In the genomic region with DNA sequence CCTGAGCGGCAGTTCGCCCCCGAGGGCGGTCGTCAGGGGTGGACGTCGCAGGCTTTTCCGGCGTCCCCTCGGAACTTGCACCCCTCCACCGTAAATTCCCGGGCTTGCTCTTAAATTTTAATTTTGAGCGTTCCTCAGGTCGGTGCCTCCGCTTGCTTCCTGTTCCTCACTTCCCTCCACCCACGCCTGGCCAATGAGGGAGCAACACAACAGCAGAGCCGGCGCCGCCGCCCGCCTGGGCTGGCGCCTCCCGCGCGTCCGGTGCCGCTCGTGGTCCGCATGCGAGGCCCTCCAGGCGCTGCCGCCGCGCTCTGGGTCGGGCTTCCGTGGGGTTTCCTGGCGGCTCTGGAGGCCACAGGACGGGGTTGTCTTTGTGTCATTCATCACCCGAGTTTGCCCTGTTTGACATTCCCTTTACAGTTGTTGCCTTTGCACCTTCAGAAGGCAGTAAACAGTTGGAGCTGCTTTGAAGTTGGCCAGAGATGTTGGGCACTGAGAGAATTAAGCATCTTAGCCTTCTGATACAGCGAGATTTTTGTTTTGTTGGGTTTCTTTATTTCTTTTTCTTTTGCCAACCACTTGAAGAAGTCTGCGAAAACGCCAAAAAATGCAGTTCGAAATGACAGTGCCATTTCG, we compare ENCODE assay signal across 8 cellular contexts. TPM values are rescaled to one million over a fixed set of nuclear protein-coding genes. Genes with fewer than 3 reads are reported as not detected.
DNase-seq lines count a peak whose midpoint lies in the region; ATAC-seq and TF ChIP-seq lines count a peak whose summit lies in the region.

No MANE protein-coding gene starts in this region.

- TF ChIP-seq CTCF in suprapubic skin (IDR thresholded peaks at IDR 0.05), result no peak

- no peaks in the 10 kb centered on the region for H3K27me3 ChIP-seq in HUES6 (ENCODE audit: control insufficient read depth, insufficient read depth, low read length)
- H3K27me3 ChIP-seq in SJCRH30, result no peaks in the 10 kb centered on the region
- H3K27me3 ChIP-seq in suprapubic skin, result no peaks in the 10 kb centered on the region

- H3K9ac ChIP-seq in HUES6 (ENCODE audit: low read length), result peak overlapping the region; percentile 98

- H3K9me3 ChIP-seq in HUES6 (ENCODE audit: control insufficient read depth, insufficient read depth, low read depth, low read length) (no peaks in the 10 kb centered on the region), SJCRH30 (replicated peaks) (no peaks in the 10 kb centered on the region), suprapubic skin (no peaks in the 10 kb centered on the region)

- peak overlapping the region; percentile 78; the same call in 1 of the 2 replicates for H3K27ac ChIP-seq in HUES6 (ENCODE audit: low read depth, low read length)
- peak overlapping the region; percentile 52 for H3K27ac ChIP-seq in SJCRH30
- peak overlapping the region; percentile 96 for H3K27ac ChIP-seq in suprapubic skin

- H3K4me1 ChIP-seq in HUES6 (ENCODE audit: control insufficient read depth, insufficient read depth, low read length) (peaks cover 12% of the 10 kb centered on the region; the same call in 1 of the 2 replicates), SJCRH30 (peaks cover 4% of the 10 kb centered on the region), suprapubic skin (peaks cover 44% of the 10 kb centered on the region)

- 2% methylated on average over 9 of the region's 44 CpGs for WGBS in suprapubic skin

- ATAC-seq in GM21515 (IDR thresholded peaks at IDR 0.05; ENCODE audit: unreplicated experiment), result peak; percentile 77

- no peak for TF ChIP-seq EP300 in suprapubic skin (IDR thresholded peaks at IDR 0.05)

- TF ChIP-seq POLR2A in suprapubic skin (IDR thresholded peaks at IDR 0.05), result peak in 1 of 2 donors; percentile 4

- DNase-seq in DMS153 treated with DMSO at 0.1 percent for 48 hours (lab: John Stamatoyannopoulos, UW; ENCODE audit: unreplicated experiment) (peak; percentile 45), SJCRH30 (peak; percentile 66 to 70), germinal center (ENCODE audit: low spot score) (peak; percentile 87), occipital lobe (lab: John Stamatoyannopoulos, UW) (peak; percentile 83), suprapubic skin (ENCODE audit: low spot score in 2 of 2) (peak; percentile 91 to 95)
- peak; percentile 91 for DNase-seq in activated naive CD4-positive, alpha-beta T cell treated with Interleukin-2 at 50 U/mL for 16 hours

- H3K36me3 ChIP-seq in HUES6 (ENCODE audit: control insufficient read depth, insufficient read depth, low read length) (0 out of 2 replicates have a peak, but pooled peaks cover 2% of the 10 kb centered on the region), SJCRH30 (no peaks in the 10 kb centered on the region), suprapubic skin (no peaks in the 10 kb centered on the region)

- peak overlapping the region; percentile 99 for H3K4me3 ChIP-seq in HUES6 (ENCODE audit: low read depth, low read length)
- H3K4me3 ChIP-seq in SJCRH30, result peak overlapping the region; percentile 68
- H3K4me3 ChIP-seq in suprapubic skin, result peak overlapping the region; percentile 85

RNA-seq across cellular contexts. Expression of gene SPCS3, which starts 0.7 kb away (rescaled TPM):
- 63.9 and 76.3 TPM in 2 replicates for total RNA-seq in SJCRH30 (2014; rRNA removed; shearing (Covaris generic))
- total RNA-seq in occipital lobe (114 TPM), suprapubic skin (10 to 100 TPM; 48.3 to 57.4 (median 55.9) TPM)

RNA-seq across cellular contexts. Expression of gene ASB5, which starts 51.4 kb away (rescaled TPM):
- total RNA-seq in SJCRH30 (2014; rRNA removed; shearing (Covaris generic)), result 6.4 and 7.3 TPM in 2 replicates
- total RNA-seq in occipital lobe, result 0.47 TPM
- total RNA-seq in suprapubic skin, result not detected

Comparison
In these comparisons a context has a peak if more than half of its experiments do, and no peak if none do; other contexts are left out.
1. Peak in every context shown above with its lines: DNase-seq, ATAC-seq, H3K4me3 ChIP-seq and H3K27ac ChIP-seq.